19 cellular contexts compared by ENCODE assay signal in genomic region chr11:94793002-94793401, GRCh38. TPM values are rescaled to one million over a fixed set of nuclear protein-coding genes. Genes with fewer than 3 reads are reported as not detected.
DNase-seq lines count a peak whose midpoint lies in the region; ATAC-seq, FAIRE-seq and TF ChIP-seq lines count a peak whose summit lies in the region.
"Had no signal": no experiment of that assay in that cellular context is flagged by ENCODE, and none has a peak within 500 bp of the region (broad histone marks: within the 10 kb centered on the region; RNA-seq: fewer than 3 reads in every experiment).

No MANE protein-coding gene starts in this region.

- H3K4me3 ChIP-seq in K562 (no peak overlapping the region), suprapubic skin (no peak overlapping the region)
- H3K4me3 ChIP-seq: colonic mucosa had no signal

- peaks cover 11% of the 10 kb centered on the region; the same call in 2 of the 3 replicates for H3K36me3 ChIP-seq in K562 (ENCODE audit: control insufficient read depth, insufficient read depth, low read length)
- H3K36me3 ChIP-seq in suprapubic skin = no peaks in the 10 kb centered on the region
- H3K36me3 ChIP-seq: colonic mucosa had no signal

- no peaks in the 10 kb centered on the region for H3K4me1 Mint-ChIP-seq in activated CD4-positive, alpha-beta T cell treated with anti-CD3 and anti-CD28 coated beads for 36 hours
- H3K4me1 Mint-ChIP-seq: activated naive CD8-positive, alpha-beta T cell treated with anti-CD3 and anti-CD28 coated beads, Interleukin-2, amount 50 U/mL, for 24 hours; CD8-positive, alpha-beta memory T cell had no signal

- H3K9me3 ChIP-seq in K562 (replicated peaks; ENCODE audit: control insufficient read depth, insufficient read depth, low read depth, low read length) (no peaks in the 10 kb centered on the region), suprapubic skin (no peaks in the 10 kb centered on the region)
- H3K9me3 ChIP-seq: colonic mucosa had no signal

- no peak overlapping the region for H3K9ac ChIP-seq in K562 (ENCODE audit: insufficient read depth in 1 of 2, low read depth in 2 of 2, low read length in 2 of 2)
- H3K9ac ChIP-seq: KMS-11 had no signal

- H3K9me1 ChIP-seq in K562 (ENCODE audit: control insufficient read depth, insufficient read depth, low read length) = no peaks in the 10 kb centered on the region

- in situ Hi-C loops in K562 (cut with MboI) = no loop called here

- H2AFZ ChIP-seq in K562 (ENCODE audit: low read depth, low read length) = no peak overlapping the region

- H3K9me3 Mint-ChIP-seq in activated CD4-positive, alpha-beta T cell treated with anti-CD3 and anti-CD28 coated beads for 36 hours (ENCODE audit: low read depth) = no peaks in the 10 kb centered on the region
- H3K9me3 Mint-ChIP-seq: activated naive CD8-positive, alpha-beta T cell treated with anti-CD3 and anti-CD28 coated beads, Interleukin-2, amount 50 U/mL, for 24 hours; activated T-cell treated with anti-CD3 and anti-CD28 coated beads, Interleukin-2, amount 50 U/mL, for 24 hours; CD8-positive, alpha-beta memory T cell had no signal

- TF ChIP-seq EP300 in K562 (IDR thresholded peaks at IDR 0.05; ENCODE audit: low read length) (no peak), suprapubic skin (IDR thresholded peaks at IDR 0.05) (no peak)

- DNase-seq in DMS 273 (lab: John Stamatoyannopoulos, UW; ENCODE audit: unreplicated experiment) (peak; percentile 2), DMS 273 treated with DMSO at 0.1 percent for 48 hours (lab: John Stamatoyannopoulos, UW) (no peak), K562 (ENCODE audit: extremely low read depth in 1 of 4, low spot score in 3 of 4) (no peak), kidney glomerular epithelial cell (lab: John Stamatoyannopoulos, UW) (peak; percentile 20), suprapubic skin (ENCODE audit: low spot score in 2 of 2) (no peak)
- DNase-seq in effector CD8-positive, alpha-beta T cell (lab: John Stamatoyannopoulos, UW) = no peak
- no peak for DNase-seq in activated CD4-positive, alpha-beta T cell treated with anti-CD3 and anti-CD28 coated beads for 36 hours
- DNase-seq: activated naive CD8-positive, alpha-beta T cell treated with anti-CD3 and anti-CD28 coated beads, Interleukin-2, amount 50 U/mL, for 24 hours; activated T-cell treated with anti-CD3 and anti-CD28 coated beads, Interleukin-2, amount 50 U/mL, for 24 hours; CD8-positive, alpha-beta memory T cell; colonic mucosa; NCI-H1436; NCI-H226; stimulated activated CD4-positive, alpha-beta T cell treated with anti-CD3 and anti-CD28 coated beads, Interleukin-2, amount 100 ng/mL, for 48 hours had no signal

- no peak overlapping the region for H3K4me3 Mint-ChIP-seq in activated CD4-positive, alpha-beta T cell treated with anti-CD3 and anti-CD28 coated beads for 36 hours
- H3K4me3 Mint-ChIP-seq: activated naive CD8-positive, alpha-beta T cell treated with anti-CD3 and anti-CD28 coated beads, Interleukin-2, amount 50 U/mL, for 24 hours; activated T-cell treated with anti-CD3 and anti-CD28 coated beads, Interleukin-2, amount 50 U/mL, for 24 hours; CD8-positive, alpha-beta memory T cell had no signal

- POLR2A ChIA-PET in K562 (lab: Yijun Ruan, JAX) = interaction anchor here (0.5 kb wide), 1 partner anchor 486 kb away, joined by 3 read pairs; no protein-coding TSS in a partner anchor
- POLR2A ChIA-PET in activated CD4-positive, alpha-beta T cell treated with anti-CD3 and anti-CD28 coated beads for 36 hours (lab: Charles Lee) = no interaction called here

- H3K27me3 Mint-ChIP-seq in activated CD4-positive, alpha-beta T cell treated with anti-CD3 and anti-CD28 coated beads for 36 hours = peaks cover 5% of the 10 kb centered on the region
- H3K27me3 Mint-ChIP-seq: activated naive CD8-positive, alpha-beta T cell treated with anti-CD3 and anti-CD28 coated beads, Interleukin-2, amount 50 U/mL, for 24 hours had no signal

- TF ChIP-seq RAD21 in K562 (CRISPR knock-in tag; conservative IDR thresholded peaks at IDR 0.05 in 1 of 2, IDR thresholded peaks at IDR 0.05 in 1 of 2) = no peak

- H3K27ac Mint-ChIP-seq in activated CD4-positive, alpha-beta T cell treated with anti-CD3 and anti-CD28 coated beads for 36 hours = no peak overlapping the region
- H3K27ac Mint-ChIP-seq: activated naive CD8-positive, alpha-beta T cell treated with anti-CD3 and anti-CD28 coated beads, Interleukin-2, amount 50 U/mL, for 24 hours; activated T-cell treated with anti-CD3 and anti-CD28 coated beads, Interleukin-2, amount 50 U/mL, for 24 hours; CD8-positive, alpha-beta memory T cell had no signal

- H4K20me1 ChIP-seq in K562 (replicated peaks; ENCODE audit: control insufficient read depth, insufficient read depth, low read length) = no peaks in the 10 kb centered on the region; the same call in 1 of the 2 replicates

- no peaks in the 10 kb centered on the region for H3K36me3 Mint-ChIP-seq in activated CD4-positive, alpha-beta T cell treated with anti-CD3 and anti-CD28 coated beads for 36 hours (ENCODE audit: low read depth)
- H3K36me3 Mint-ChIP-seq: CD8-positive, alpha-beta memory T cell had no signal

- TF ChIP-seq CTCF in K562 (IDR thresholded peaks at IDR 0.05 in 2 of 3, conservative IDR thresholded peaks at IDR 0.05 in 1 of 3; ENCODE audit: insufficient read depth in 2 of 3, low read depth in 1 of 3, low read length in 3 of 3) (no peak), suprapubic skin (IDR thresholded peaks at IDR 0.05) (no peak)

- TF ChIP-seq POLR2A in K562 (conservative IDR thresholded peaks at IDR 0.05) (no peak), suprapubic skin (IDR thresholded peaks at IDR 0.05) (no peak)

- BruUV-seq in K562 (replicated peaks; lab: Mats Ljungman, UMichigan) = no TSS peak

- peaks cover 0 to 49% of the 10 kb centered on the region in 2 experiments; a peak in 3 of 5 replicates for H3K4me1 ChIP-seq in K562 (replicated peaks in 1 of 2; ENCODE audit: control insufficient read depth in 2 of 2, insufficient read depth in 2 of 2, low read length in 2 of 2)
- peaks cover 65% of the 10 kb centered on the region for H3K4me1 ChIP-seq in suprapubic skin
- H3K4me1 ChIP-seq: colonic mucosa had no signal

- no peak for FAIRE-seq in K562 (lab: Jason Lieb, UNC)
- FAIRE-seq: GM18507 had no signal

- H3K4me2 ChIP-seq in K562 (ENCODE audit: insufficient read depth, low read length) = no peak overlapping the region
- H3K4me2 ChIP-seq: KMS-11 had no signal

- 24% methylated on average over 2 of the region's 2 CpGs for WGBS in K562 (ENCODE audit: insufficient coverage, low coverage, missing lambda C conversion rate)
- WGBS in suprapubic skin = 68% methylated on average over 2 of the region's 2 CpGs

- CTCF ChIA-PET in K562 (lab: Yijun Ruan, JAX; ENCODE audit: low intra/inter-chr PET ratio) = no interaction called here
- CTCF ChIA-PET in activated CD4-positive, alpha-beta T cell treated with anti-CD3 and anti-CD28 coated beads for 36 hours (lab: Charles Lee) = interaction anchor here (0.9 kb wide), 1 partner anchor 95 kb away, joined by 4 read pairs; no protein-coding TSS in a partner anchor

- H3K27me3 ChIP-seq in K562 (ENCODE audit: control insufficient read depth in 2 of 2, insufficient read depth in 2 of 2, low read length in 2 of 2) (no peaks in the 10 kb centered on the region), suprapubic skin (no peaks in the 10 kb centered on the region)
- H3K27me3 ChIP-seq: colonic mucosa had no signal

- H3K27ac ChIP-seq in K562 (ENCODE audit: extremely low read depth, low read depth, low read length) (no peak overlapping the region), suprapubic skin (peak overlapping the region; percentile 32)
- H3K27ac ChIP-seq: 22Rv1, colonic mucosa, KMS-11 had no signal

- peaks cover 91% of the 10 kb centered on the region for H3K79me2 ChIP-seq in K562 (ENCODE audit: control insufficient read depth, insufficient read depth, low read length)

- intact Hi-C loops in K562 (cut with micrococcal nuclease) = no loop called here
- intact Hi-C loops in activated CD4-positive, alpha-beta T cell treated with anti-CD3 and anti-CD28 coated beads for 36 hours (cut with DNase I, micrococcal nuclease) = no loop called here

- ATAC-seq in K562 (no peak), HG03039 (IDR thresholded peaks at IDR 0.05; ENCODE audit: unreplicated experiment) (no peak)
- ATAC-seq in activated CD4-positive, alpha-beta T cell treated with anti-CD3 and anti-CD28 coated beads for 36 hours = no peak
- ATAC-seq: activated naive CD8-positive, alpha-beta T cell treated with anti-CD3 and anti-CD28 coated beads, Interleukin-2, amount 50 U/mL, for 24 hours had no signal

TF ChIP-seq in K562, 482 proteins besides CTCF, POLR2A, EP300 and RAD21 (continues in another document):
- TF ChIP-seq, protein P1, sequence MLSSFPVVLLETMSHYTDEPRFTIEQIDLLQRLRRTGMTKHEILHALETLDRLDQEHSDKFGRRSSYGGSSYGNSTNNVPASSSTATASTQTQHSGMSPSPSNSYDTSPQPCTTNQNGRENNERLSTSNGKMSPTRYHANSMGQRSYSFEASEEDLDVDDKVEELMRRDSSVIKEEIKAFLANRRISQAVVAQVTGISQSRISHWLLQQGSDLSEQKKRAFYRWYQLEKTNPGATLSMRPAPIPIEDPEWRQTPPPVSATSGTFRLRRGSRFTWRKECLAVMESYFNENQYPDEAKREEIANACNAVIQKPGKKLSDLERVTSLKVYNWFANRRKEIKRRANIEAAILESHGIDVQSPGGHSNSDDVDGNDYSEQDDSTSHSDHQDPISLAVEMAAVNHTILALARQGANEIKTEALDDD (IDR thresholded peaks at IDR 0.05) = 0 out of 2 replicates have a peak, but pooled peaks have one; percentile 2

RNA-seq across cellular contexts. Expression of gene AMOTL1, which starts 24.8 kb away (rescaled TPM):
- total RNA-seq in K562 (2011; cell fraction: chromatin; rRNA removed; ENCODE audit: low replicate concordance) = 33.3 and 42.6 TPM in 2 replicates
- total RNA-seq in K562 (2011; cell fraction: nucleolus; rRNA removed) = 17.8 and 18.0 TPM in 2 replicates
- total RNA-seq in K562 (2011; cell fraction: nucleoplasm; rRNA removed) = 26.3 and 39.2 TPM in 2 replicates
- total RNA-seq in K562 (2014; rRNA removed) (20.9 and 22.1 TPM in 2 replicates), K562 (2014; rRNA removed; fragmentation: Illumina TruSeq; extraction: Trizol) (14.0 and 14.4 TPM in 2 replicates), K562 (2015; rRNA removed; fragmentation: Illumina TruSeq; extraction: Trizol) (12.8 and 12.9 TPM in 2 replicates), K562 (2021) (29.9 and 35.4 TPM in 2 replicates), suprapubic skin (10 to 100 TPM; 69.7 to 86.9 (median 79.4) TPM)
- polyA plus RNA-seq in K562 (2011; rRNA removed) (2.5 and 16.7 TPM in 2 replicates), K562 (2014; fragmentation: Illumina TruSeq; extraction: Trizol) (18.7 and 18.8 TPM in 2 replicates), K562 (2014; fragmentation: Nextera tagmentation; extraction: Ambion mirVana) (1 to 10 TPM; 4.0 to 4.7 TPM), K562 (2014; rRNA removed) (12.6 and 13.3 TPM in 2 replicates)
- polyA plus RNA-seq in K562 (2011; cell fraction: cytosol; rRNA removed) = 2.0 and 12.2 TPM in 2 replicates
- polyA plus RNA-seq in K562 (2011; cell fraction: nucleus; rRNA removed) = 3.0 and 21.5 TPM in 2 replicates
- 17.9 and 23.2 TPM in 2 replicates for polyA plus RNA-seq in K562 (2012)
- 5.5 and 37.5 TPM in 2 replicates for polyA minus RNA-seq in K562 (2011; rRNA and poly(A)+ RNA removed)
- polyA minus RNA-seq in K562 (2011; cell fraction: cytosol; rRNA and poly(A)+ RNA removed) = 3.5 and 21.8 TPM in 2 replicates
- 3.9 and 17.8 TPM in 2 replicates for polyA minus RNA-seq in K562 (2011; cell fraction: nucleus; rRNA and poly(A)+ RNA removed)
- 1 to 10 TPM; 1.8 to 2.3 TPM for total RNA-seq in activated CD4-positive, alpha-beta T cell treated with anti-CD3 and anti-CD28 coated beads for 36 hours
- total RNA-seq: OCI-LY7 had no signal

Comparison
In these comparisons a context has a peak if more than half of its experiments do, and no peak if none do; other contexts are left out.
1. DNase-seq: peak in DMS 273 (single experiment) and kidney glomerular epithelial cell (single experiment); none in DMS 273 treated with DMSO at 0.1 percent for 48 hours (single experiment), K562 (0 of 4), suprapubic skin (0 of 2), effector CD8-positive, alpha-beta T cell (single experiment) and activated CD4-positive, alpha-beta T cell treated with anti-CD3 and anti-CD28 coated beads for 36 hours (single experiment).
2. RNA of gene AMOTL1, which starts 24.8 kb away (total RNA-seq): 69.7 to 86.9 TPM in suprapubic skin and 12.8 to 42.6 TPM in K562; 1.8 to 2.3 TPM in activated CD4-positive, alpha-beta T cell treated with anti-CD3 and anti-CD28 coated beads for 36 hours; every median in the first group is over 4 times any median in the second.